In genomic region chr2:24015562-24016375, GRCh38 we compare ENCODE assay signal across 1 cellular context.
TF ChIP-seq lines count a peak whose summit lies in the region.

No MANE protein-coding gene starts in this region.

TF ChIP-seq in HepG2, 621 proteins besides CTCF, POLR2A, EP300 and RAD21 (continued from another document and continues in another):
- TF ChIP-seq, protein P1, sequence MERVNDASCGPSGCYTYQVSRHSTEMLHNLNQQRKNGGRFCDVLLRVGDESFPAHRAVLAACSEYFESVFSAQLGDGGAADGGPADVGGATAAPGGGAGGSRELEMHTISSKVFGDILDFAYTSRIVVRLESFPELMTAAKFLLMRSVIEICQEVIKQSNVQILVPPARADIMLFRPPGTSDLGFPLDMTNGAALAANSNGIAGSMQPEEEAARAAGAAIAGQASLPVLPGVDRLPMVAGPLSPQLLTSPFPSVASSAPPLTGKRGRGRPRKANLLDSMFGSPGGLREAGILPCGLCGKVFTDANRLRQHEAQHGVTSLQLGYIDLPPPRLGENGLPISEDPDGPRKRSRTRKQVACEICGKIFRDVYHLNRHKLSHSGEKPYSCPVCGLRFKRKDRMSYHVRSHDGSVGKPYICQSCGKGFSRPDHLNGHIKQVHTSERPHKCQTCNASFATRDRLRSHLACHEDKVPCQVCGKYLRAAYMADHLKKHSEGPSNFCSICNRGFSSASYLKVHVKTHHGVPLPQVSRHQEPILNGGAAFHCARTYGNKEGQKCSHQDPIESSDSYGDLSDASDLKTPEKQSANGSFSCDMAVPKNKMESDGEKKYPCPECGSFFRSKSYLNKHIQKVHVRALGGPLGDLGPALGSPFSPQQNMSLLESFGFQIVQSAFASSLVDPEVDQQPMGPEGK (CRISPR knock-in tag; IDR thresholded peaks at IDR 0.05): peak; percentile 74
- TF ChIP-seq FOXA1 (IDR thresholded peaks at IDR 0.05): peak; percentile 77
- peak; percentile 78 for TF ChIP-seq FOXA1 (CRISPR knock-in tag; IDR thresholded peaks at IDR 0.05)
- TF ChIP-seq PHB2 (IDR thresholded peaks at IDR 0.05; ENCODE audit: partially characterized antibody): no peak
- TF ChIP-seq JUND (CRISPR knock-in tag; IDR thresholded peaks at IDR 0.05): peak; percentile 95
- 0 out of 2 replicates have a peak, but pooled peaks have one; percentile 39 for TF ChIP-seq THAP7 (CRISPR knock-in tag; IDR thresholded peaks at IDR 0.05)
- peak; percentile 35; the same call in 1 of the 2 replicates for TF ChIP-seq MAX (IDR thresholded peaks at IDR 0.05)
- TF ChIP-seq AHR (CRISPR knock-in tag; IDR thresholded peaks at IDR 0.05): 0 out of 2 replicates have a peak, but pooled peaks have one; percentile 65
- peak; percentile 42; the same call in 1 of the 2 replicates for TF ChIP-seq CREM (IDR thresholded peaks at IDR 0.05)
- no peak for TF ChIP-seq CREM (CRISPR knock-in tag; IDR thresholded peaks at IDR 0.05)
- no peak for TF ChIP-seq ZNF496 (CRISPR knock-in tag; IDR thresholded peaks at IDR 0.05; ENCODE audit: insufficient replicate concordance)
- TF ChIP-seq, protein P2, sequence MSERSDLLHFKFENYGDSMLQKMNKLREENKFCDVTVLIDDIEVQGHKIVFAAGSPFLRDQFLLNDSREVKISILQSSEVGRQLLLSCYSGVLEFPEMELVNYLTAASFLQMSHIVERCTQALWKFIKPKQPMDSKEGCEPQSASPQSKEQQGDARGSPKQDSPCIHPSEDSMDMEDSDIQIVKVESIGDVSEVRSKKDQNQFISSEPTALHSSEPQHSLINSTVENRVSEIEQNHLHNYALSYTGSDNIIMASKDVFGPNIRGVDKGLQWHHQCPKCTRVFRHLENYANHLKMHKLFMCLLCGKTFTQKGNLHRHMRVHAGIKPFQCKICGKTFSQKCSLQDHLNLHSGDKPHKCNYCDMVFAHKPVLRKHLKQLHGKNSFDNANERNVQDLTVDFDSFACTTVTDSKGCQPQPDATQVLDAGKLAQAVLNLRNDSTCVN (CRISPR knock-in tag; IDR thresholded peaks at IDR 0.05; ENCODE audit: borderline replicate concordance): no peak
- no peak for TF ChIP-seq ZBTB7A (CRISPR knock-in tag; IDR thresholded peaks at IDR 0.05)
- no peak for TF ChIP-seq ZNF12 (CRISPR knock-in tag; IDR thresholded peaks at IDR 0.05)
- TF ChIP-seq STAT6 (CRISPR knock-in tag; IDR thresholded peaks at IDR 0.05; ENCODE audit: borderline replicate concordance): peak; percentile 59; the same call in 1 of the 2 replicates
- TF ChIP-seq PHF20 (CRISPR knock-in tag; IDR thresholded peaks at IDR 0.05): no peak
- TF ChIP-seq RCOR2 (CRISPR knock-in tag; IDR thresholded peaks at IDR 0.05): peak; percentile 92
- TF ChIP-seq FOXK1 (CRISPR knock-in tag; IDR thresholded peaks at IDR 0.05; ENCODE audit: borderline replicate concordance, low read depth): peak; percentile 60; the same call in 1 of the 2 replicates
- peak; percentile 97 for TF ChIP-seq SOX13 (IDR thresholded peaks at IDR 0.05)
- peak in 1 of 2 experiments; percentile 99; a peak in 2 of 4 replicates for TF ChIP-seq SOX13 (CRISPR knock-in tag; conservative IDR thresholded peaks at IDR 0.05 in 1 of 2, IDR thresholded peaks at IDR 0.05 in 1 of 2)
- TF ChIP-seq ZNF354B (CRISPR knock-in tag; IDR thresholded peaks at IDR 0.05): no peak
- TF ChIP-seq GTF3A (CRISPR knock-in tag; conservative IDR thresholded peaks at IDR 0.05): no peak
- TF ChIP-seq ZNF333 (CRISPR knock-in tag; IDR thresholded peaks at IDR 0.05; ENCODE audit: borderline replicate concordance): 0 out of 2 replicates have a peak, but pooled peaks have one; percentile 37
- TF ChIP-seq, protein P3, sequence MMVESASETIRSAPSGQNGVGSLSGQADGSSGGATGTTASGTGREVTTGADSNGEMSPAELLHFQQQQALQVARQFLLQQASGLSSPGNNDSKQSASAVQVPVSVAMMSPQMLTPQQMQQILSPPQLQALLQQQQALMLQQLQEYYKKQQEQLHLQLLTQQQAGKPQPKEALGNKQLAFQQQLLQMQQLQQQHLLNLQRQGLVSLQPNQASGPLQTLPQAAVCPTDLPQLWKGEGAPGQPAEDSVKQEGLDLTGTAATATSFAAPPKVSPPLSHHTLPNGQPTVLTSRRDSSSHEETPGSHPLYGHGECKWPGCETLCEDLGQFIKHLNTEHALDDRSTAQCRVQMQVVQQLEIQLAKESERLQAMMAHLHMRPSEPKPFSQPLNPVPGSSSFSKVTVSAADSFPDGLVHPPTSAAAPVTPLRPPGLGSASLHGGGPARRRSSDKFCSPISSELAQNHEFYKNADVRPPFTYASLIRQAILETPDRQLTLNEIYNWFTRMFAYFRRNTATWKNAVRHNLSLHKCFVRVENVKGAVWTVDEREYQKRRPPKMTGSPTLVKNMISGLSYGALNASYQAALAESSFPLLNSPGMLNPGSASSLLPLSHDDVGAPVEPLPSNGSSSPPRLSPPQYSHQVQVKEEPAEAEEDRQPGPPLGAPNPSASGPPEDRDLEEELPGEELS (CRISPR knock-in tag; IDR thresholded peaks at IDR 0.05): peak; percentile 90
- no peak for TF ChIP-seq ZBTB34 (CRISPR knock-in tag; IDR thresholded peaks at IDR 0.05)
- peak; percentile 86 for TF ChIP-seq NRL (CRISPR knock-in tag; IDR thresholded peaks at IDR 0.05; ENCODE audit: borderline replicate concordance)
- TF ChIP-seq MATR3 (CRISPR knock-in tag; IDR thresholded peaks at IDR 0.05): no peak
- 0 out of 2 replicates have a peak, but pooled peaks have one; percentile 30 for TF ChIP-seq RERE (CRISPR knock-in tag; IDR thresholded peaks at IDR 0.05; ENCODE audit: low read depth)
- no peak for TF ChIP-seq FIP1L1 (IDR thresholded peaks at IDR 0.05; ENCODE audit: borderline replicate concordance, insufficient read depth, low read depth, low read length)
